Comparison of ENCODE assay signal across 28 cellular contexts in genomic region chr22:31486951-31487350, GRCh38. TPM values are rescaled to one million over a fixed set of nuclear protein-coding genes. Genes with fewer than 3 reads are reported as not detected.
A peak's percentile ranks its signal among the peaks of the same experiment; 100 is the strongest.
DNase-seq lines count a peak whose midpoint lies in the region; ATAC-seq and TF ChIP-seq lines count a peak whose summit lies in the region.
"Had no signal": no experiment of that assay in that cellular context is flagged by ENCODE, and none has a peak within 500 bp of the region (broad histone marks: within the 10 kb centered on the region; RNA-seq: fewer than 3 reads in every experiment).

No MANE protein-coding gene starts in this region.

- no peaks in the 10 kb centered on the region for H3K9me3 ChIP-seq in CD8-positive, alpha-beta memory T cell (ENCODE audit: low read length)
- no peaks in the 10 kb centered on the region for H3K9me3 ChIP-seq in T-helper 17 cell (ENCODE audit: control insufficient read depth, low read length, poor library complexity, severe bottlenecking)
- no peaks in the 10 kb centered on the region for H3K9me3 ChIP-seq in CD8-positive, alpha-beta T cell (ENCODE audit: low read length)
- H3K9me3 ChIP-seq in WERI-Rb-1 (ENCODE audit: severe bottlenecking), result no peaks in the 10 kb centered on the region
- H3K9me3 ChIP-seq: BLaER1 treated with 17β-estradiol and CSF1 and Interleukin-3, amounts not matched to agents 10 nM and 100 nM; heart right ventricle had no signal

- peaks cover 3% of the 10 kb centered on the region for H3K36me3 ChIP-seq in CD8-positive, alpha-beta memory T cell (ENCODE audit: insufficient read depth, low read length)
- no peaks in the 10 kb centered on the region for H3K36me3 ChIP-seq in CD8-positive, alpha-beta T cell (ENCODE audit: insufficient read depth, low read length)
- H3K36me3 ChIP-seq in WERI-Rb-1, result peaks cover 59% of the 10 kb centered on the region

- intact Hi-C loops in CD8-positive, alpha-beta T cell (cut with DNase I, micrococcal nuclease), result no loop called here

- peak overlapping the region in 5 of 8 donors; percentile 12 to 85 (median 50) for H3K27ac Mint-ChIP-seq in CD8-positive, alpha-beta memory T cell
- peak overlapping the region; percentile 29 for H3K27ac Mint-ChIP-seq in T-helper 17 cell
- H3K27ac Mint-ChIP-seq in natural killer cell treated with Interleukin-12 subunit alpha and Interleukin-12 subunit beta and Interleukin-15 and Interleukin-18, amount 100 ng/mL, for 72 hours, result peak overlapping the region; percentile 63 to 76
- no peak overlapping the region for H3K27ac Mint-ChIP-seq in CD8-positive, alpha-beta T cell
- H3K27ac Mint-ChIP-seq: activated naive CD4-positive, alpha-beta T cell treated with anti-CD3 and anti-CD28 coated beads, Interleukin-2, amount 50 U/mL, for 72 hours; mesothelial cell of epicardium had no signal

- peaks cover 33% of the 10 kb centered on the region for H3K36me3 Mint-ChIP-seq in activated T-cell treated with anti-CD3 and anti-CD28 coated beads, Interleukin-2, amount 50 U/mL, for 4 hours (ENCODE audit: insufficient read depth)
- H3K36me3 Mint-ChIP-seq in CD8-positive, alpha-beta memory T cell, result peaks cover 6 to 53% (median 11%) of the 10 kb centered on the region in 3 donors
- peaks cover 2% of the 10 kb centered on the region for H3K36me3 Mint-ChIP-seq in T-helper 17 cell (ENCODE audit: low read depth)
- H3K36me3 Mint-ChIP-seq in natural killer cell treated with Interleukin-12 subunit alpha and Interleukin-12 subunit beta and Interleukin-15 and Interleukin-18, amount 100 ng/mL, for 72 hours, result peaks cover 22% of the 10 kb centered on the region
- peaks cover 46% of the 10 kb centered on the region for H3K36me3 Mint-ChIP-seq in CD8-positive, alpha-beta T cell

- no peak for TF ChIP-seq CTCF in CD8-positive, alpha-beta T cell (IDR thresholded peaks at IDR 0.05)
- no peak for TF ChIP-seq CTCF in WERI-Rb-1 (IDR thresholded peaks at IDR 0.05; ENCODE audit: low read depth, low read length)

- peaks cover 43% of the 10 kb centered on the region for H3K4me1 Mint-ChIP-seq in activated T-cell treated with anti-CD3 and anti-CD28 coated beads, Interleukin-2, amount 50 U/mL, for 4 hours (ENCODE audit: low read depth)
- H3K4me1 Mint-ChIP-seq in CD8-positive, alpha-beta memory T cell, result peaks cover 44 to 67% (median 55%) of the 10 kb centered on the region in 3 donors
- H3K4me1 Mint-ChIP-seq in T-helper 17 cell, result peaks cover 40% of the 10 kb centered on the region
- H3K4me1 Mint-ChIP-seq in natural killer cell treated with Interleukin-12 subunit alpha and Interleukin-12 subunit beta and Interleukin-15 and Interleukin-18, amount 100 ng/mL, for 72 hours (ENCODE audit: low read depth in 2 of 2), result peaks cover 45 to 49% of the 10 kb centered on the region in 2 donors
- H3K4me1 Mint-ChIP-seq in CD8-positive, alpha-beta T cell (ENCODE audit: low read depth), result peaks cover 58% of the 10 kb centered on the region

- no peak overlapping the region for H3K4me3 ChIP-seq in CD8-positive, alpha-beta memory T cell (ENCODE audit: low read length)
- no peak overlapping the region for H3K4me3 ChIP-seq in CD8-positive, alpha-beta T cell (ENCODE audit: low read depth, low read length)
- no peak overlapping the region for H3K4me3 ChIP-seq in WERI-Rb-1 (ENCODE audit: low read depth, low read length)
- H3K4me3 ChIP-seq: heart right ventricle, PC-9 had no signal

- no peaks in the 10 kb centered on the region for H3K9me3 Mint-ChIP-seq in activated T-cell treated with anti-CD3 and anti-CD28 coated beads, Interleukin-2, amount 50 U/mL, for 4 hours
- H3K9me3 Mint-ChIP-seq in CD8-positive, alpha-beta memory T cell, result no peaks in the 10 kb centered on the region
- no peaks in the 10 kb centered on the region for H3K9me3 Mint-ChIP-seq in natural killer cell treated with Interleukin-12 subunit alpha and Interleukin-12 subunit beta and Interleukin-15 and Interleukin-18, amount 100 ng/mL, for 72 hours
- no peaks in the 10 kb centered on the region for H3K9me3 Mint-ChIP-seq in CD8-positive, alpha-beta T cell
- H3K9me3 Mint-ChIP-seq: activated naive CD4-positive, alpha-beta T cell treated with anti-CD3 and anti-CD28 coated beads, Interleukin-2, amount 50 U/mL, for 72 hours; mesothelial cell of epicardium; naive B cell had no signal

- ATAC-seq in activated T-cell treated with anti-CD3 and anti-CD28 coated beads, Interleukin-2, amount 50 U/mL, for 4 hours, result no peak
- no peak for ATAC-seq in T-helper 17 cell
- ATAC-seq in natural killer cell treated with Interleukin-12 subunit alpha and Interleukin-12 subunit beta and Interleukin-15 and Interleukin-18, amount 100 ng/mL, for 72 hours, result no peak
- no peak for ATAC-seq in CD8-positive, alpha-beta T cell
- ATAC-seq: activated naive CD4-positive, alpha-beta T cell treated with anti-CD3 and anti-CD28 coated beads, Interleukin-2, amount 50 U/mL, for 72 hours; HCT116; heart right ventricle; Right ventricle myocardium inferior had no signal

- POLR2A ChIA-PET in CD8-positive, alpha-beta memory T cell (lab: Charles Lee), result no interaction called here
- POLR2A ChIA-PET in CD8-positive, alpha-beta T cell (lab: Charles Lee), result no interaction called here

- H3K4me3 Mint-ChIP-seq in activated T-cell treated with anti-CD3 and anti-CD28 coated beads, Interleukin-2, amount 50 U/mL, for 4 hours, result peak overlapping the region; percentile 53
- H3K4me3 Mint-ChIP-seq in CD8-positive, alpha-beta memory T cell, result peak overlapping the region in 2 of 7 donors; percentile 40 to 73
- H3K4me3 Mint-ChIP-seq in T-helper 17 cell, result no peak overlapping the region
- peak overlapping the region; percentile 67 for H3K4me3 Mint-ChIP-seq in natural killer cell treated with Interleukin-12 subunit alpha and Interleukin-12 subunit beta and Interleukin-15 and Interleukin-18, amount 100 ng/mL, for 72 hours
- H3K4me3 Mint-ChIP-seq in CD8-positive, alpha-beta T cell, result no peak overlapping the region

- no peaks in the 10 kb centered on the region for H3K27me3 Mint-ChIP-seq in activated T-cell treated with anti-CD3 and anti-CD28 coated beads, Interleukin-2, amount 50 U/mL, for 4 hours (ENCODE audit: low read depth)
- no peaks in the 10 kb centered on the region for H3K27me3 Mint-ChIP-seq in CD8-positive, alpha-beta memory T cell
- H3K27me3 Mint-ChIP-seq in T-helper 17 cell, result no peaks in the 10 kb centered on the region
- H3K27me3 Mint-ChIP-seq in natural killer cell treated with Interleukin-12 subunit alpha and Interleukin-12 subunit beta and Interleukin-15 and Interleukin-18, amount 100 ng/mL, for 72 hours, result no peaks in the 10 kb centered on the region
- H3K27me3 Mint-ChIP-seq in CD8-positive, alpha-beta T cell (ENCODE audit: low read depth), result no peaks in the 10 kb centered on the region
- H3K27me3 Mint-ChIP-seq: naive B cell had no signal

- H3K27ac ChIP-seq in CD8-positive, alpha-beta memory T cell (ENCODE audit: low read depth, low read length), result no peak overlapping the region
- no peak overlapping the region for H3K27ac ChIP-seq in CD8-positive, alpha-beta T cell (ENCODE audit: low read depth, low read length)
- H3K27ac ChIP-seq in WERI-Rb-1, result no peak overlapping the region
- H3K27ac ChIP-seq: BLaER1 treated with 17β-estradiol and CSF1 and Interleukin-3, amounts not matched to agents 10 nM and 100 nM; heart right ventricle; HL-60; PC-9 had no signal

- DNase-seq in activated T-cell treated with anti-CD3 and anti-CD28 coated beads, Interleukin-2, amount 50 U/mL, for 4 hours, result no peak
- no peak for DNase-seq in activated T-cell treated with anti-CD3 and anti-CD28 coated beads, Interleukin-2, amount 50 U/mL, for 48 hours
- DNase-seq in CD8-positive, alpha-beta memory T cell, result no peak
- DNase-seq in T-helper 17 cell (no peak), WERI-Rb-1 (no peak)
- DNase-seq in natural killer cell treated with Interleukin-12 subunit alpha and Interleukin-12 subunit beta and Interleukin-15 and Interleukin-18, amount 100 ng/mL, for 72 hours (ENCODE audit: low spot score), result no peak
- no peak for DNase-seq in CD8-positive, alpha-beta T cell
- DNase-seq: activated CD4-positive, alpha-beta T cell treated with anti-CD3 and anti-CD28 coated beads, Interleukin-2, amount 50 U/mL, for 48 hours; aorta; Calu3; DMS79; GF-D8; heart right ventricle; naive B cell; NCI-H1436; NCI-H2081 treated with DMSO at 0.1 percent for 48 hours; NCI-H2227 treated with DMSO at 0.1 percent for 48 hours; NCI-H526 treated with DMSO at 0.1 percent for 48 hours; PC-9; stimulated activated CD4-positive, alpha-beta T cell treated with anti-CD3 and anti-CD28 coated beads, Interleukin-4, amount 100 ng/mL, for 24 hours; T1000; trophoblast cell had no signal

- peaks cover 28% of the 10 kb centered on the region for H3K4me1 ChIP-seq in CD8-positive, alpha-beta memory T cell (ENCODE audit: insufficient read depth, low read length)
- H3K4me1 ChIP-seq in CD8-positive, alpha-beta T cell (ENCODE audit: insufficient read depth, low read length), result peaks cover 18% of the 10 kb centered on the region

- CTCF ChIA-PET in CD8-positive, alpha-beta memory T cell (lab: Charles Lee), result no interaction called here
- CTCF ChIA-PET in CD8-positive, alpha-beta T cell (lab: Charles Lee), result interaction anchor here (0.7 kb wide), 1 partner anchor 61 kb away, joined by 3 read pairs; no protein-coding TSS in a partner anchor

- H3K27me3 ChIP-seq in CD8-positive, alpha-beta memory T cell (ENCODE audit: insufficient read depth, low read length, poor library complexity, severe bottlenecking), result no peaks in the 10 kb centered on the region
- no peaks in the 10 kb centered on the region for H3K27me3 ChIP-seq in CD8-positive, alpha-beta T cell (ENCODE audit: insufficient read depth, low read length)
- H3K27me3 ChIP-seq in WERI-Rb-1 (ENCODE audit: insufficient read depth, low read depth, severe bottlenecking), result no peaks in the 10 kb centered on the region
- H3K27me3 ChIP-seq: BLaER1 treated with 17β-estradiol and CSF1 and Interleukin-3, amounts not matched to agents 10 nM and 100 nM; heart right ventricle had no signal

RNA-seq across cellular contexts. Expression of gene EIF4ENIF1, which starts 2.7 kb away (rescaled TPM):
- total RNA-seq in activated T-cell treated with anti-CD3 and anti-CD28 coated beads, Interleukin-2, amount 50 U/mL, for 4 hours, result 10 to 100 TPM; 40.0 to 47.2 (median 44.1) TPM
- 10 to 100 TPM; 52.1 to 53.5 TPM for total RNA-seq in CD8-positive, alpha-beta memory T cell
- 14.0 TPM for polyA plus RNA-seq in CD8-positive, alpha-beta memory T cell
- total RNA-seq in T-helper 17 cell, result 10 to 100 TPM; 24.2 to 26.4 TPM
- total RNA-seq in natural killer cell treated with Interleukin-12 subunit alpha and Interleukin-12 subunit beta and Interleukin-15 and Interleukin-18, amount 100 ng/mL, for 72 hours, result 100 to 1,000 TPM in 1 of 2 donors, 10 to 100 TPM in 1; 83.4 to 107 TPM
- 10 to 100 TPM; 12.1 to 14.5 TPM for total RNA-seq in CD8-positive, alpha-beta T cell

RNA-seq across cellular contexts. Expression of gene SFI1, which starts 9.4 kb away (rescaled TPM):
- 10 to 100 TPM; 74.0 to 87.5 (median 77.6) TPM for total RNA-seq in activated T-cell treated with anti-CD3 and anti-CD28 coated beads, Interleukin-2, amount 50 U/mL, for 4 hours
- 100 to 1,000 TPM; 119 to 129 TPM for total RNA-seq in CD8-positive, alpha-beta memory T cell
- polyA plus RNA-seq in CD8-positive, alpha-beta memory T cell, result 34.8 TPM
- 100 to 1,000 TPM; 185 to 189 TPM for total RNA-seq in T-helper 17 cell
- total RNA-seq in natural killer cell treated with Interleukin-12 subunit alpha and Interleukin-12 subunit beta and Interleukin-15 and Interleukin-18, amount 100 ng/mL, for 72 hours, result 100 to 1,000 TPM; 213 to 332 TPM
- 100 to 1,000 TPM; 217 to 235 TPM for total RNA-seq in CD8-positive, alpha-beta T cell

Comparison
In these comparisons a context has a peak if more than half of its experiments do, and no peak if none do; other contexts are left out.
1. H3K4me3 Mint-ChIP-seq: peak in activated T-cell treated with anti-CD3 and anti-CD28 coated beads, Interleukin-2, amount 50 U/mL, for 4 hours (single experiment) and natural killer cell treated with Interleukin-12 subunit alpha and Interleukin-12 subunit beta and Interleukin-15 and Interleukin-18, amount 100 ng/mL, for 72 hours (single experiment); none in T-helper 17 cell (single experiment) and CD8-positive, alpha-beta T cell (single experiment).